1 cellular context compared by ENCODE assay signal in genomic region chr19:41531438-41532311, GRCh38.
TF ChIP-seq lines count a peak whose summit lies in the region.

No MANE protein-coding gene starts in this region.

TF ChIP-seq in SK-N-SH, 30 proteins besides CTCF, POLR2A, EP300 and RAD21 (continued from another document):
- no peak for TF ChIP-seq REST (IDR thresholded peaks at IDR 0.05; ENCODE audit: low read depth, low read length)
- TF ChIP-seq, protein P1, sequence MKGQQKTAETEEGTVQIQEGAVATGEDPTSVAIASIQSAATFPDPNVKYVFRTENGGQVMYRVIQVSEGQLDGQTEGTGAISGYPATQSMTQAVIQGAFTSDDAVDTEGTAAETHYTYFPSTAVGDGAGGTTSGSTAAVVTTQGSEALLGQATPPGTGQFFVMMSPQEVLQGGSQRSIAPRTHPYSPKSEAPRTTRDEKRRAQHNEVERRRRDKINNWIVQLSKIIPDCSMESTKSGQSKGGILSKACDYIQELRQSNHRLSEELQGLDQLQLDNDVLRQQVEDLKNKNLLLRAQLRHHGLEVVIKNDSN (IDR thresholded peaks at IDR 0.05; ENCODE audit: borderline replicate concordance, low read depth), result no peak
- TF ChIP-seq YY1 (IDR thresholded peaks at IDR 0.05; ENCODE audit: low read depth), result no peak
- TF ChIP-seq GABPA (IDR thresholded peaks at IDR 0.05; ENCODE audit: low read depth), result no peak
- TF ChIP-seq, protein P2, sequence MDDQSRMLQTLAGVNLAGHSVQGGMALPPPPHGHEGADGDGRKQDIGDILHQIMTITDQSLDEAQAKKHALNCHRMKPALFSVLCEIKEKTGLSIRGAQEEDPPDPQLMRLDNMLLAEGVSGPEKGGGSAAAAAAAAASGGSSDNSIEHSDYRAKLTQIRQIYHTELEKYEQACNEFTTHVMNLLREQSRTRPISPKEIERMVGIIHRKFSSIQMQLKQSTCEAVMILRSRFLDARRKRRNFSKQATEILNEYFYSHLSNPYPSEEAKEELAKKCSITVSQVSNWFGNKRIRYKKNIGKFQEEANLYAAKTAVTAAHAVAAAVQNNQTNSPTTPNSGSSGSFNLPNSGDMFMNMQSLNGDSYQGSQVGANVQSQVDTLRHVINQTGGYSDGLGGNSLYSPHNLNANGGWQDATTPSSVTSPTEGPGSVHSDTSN (IDR thresholded peaks at IDR 0.05), result no peak
- TF ChIP-seq RXRA (IDR thresholded peaks at IDR 0.05; ENCODE audit: borderline replicate concordance, low read depth), result no peak
- no peak for TF ChIP-seq GATA2 (CRISPR knock-in tag; IDR thresholded peaks at IDR 0.05)
- TF ChIP-seq SIN3A (IDR thresholded peaks at IDR 0.05; ENCODE audit: borderline replicate concordance, low read depth, low read length), result no peak
- TF ChIP-seq NFIC (IDR thresholded peaks at IDR 0.05; ENCODE audit: borderline replicate concordance), result no peak
- TF ChIP-seq JUND (IDR thresholded peaks at IDR 0.05), result no peak
- no peak for TF ChIP-seq EZH2phosphoT487 (IDR thresholded peaks at IDR 0.05; ENCODE audit: borderline replicate concordance, low read depth)
- TF ChIP-seq FOXJ3 (CRISPR knock-in tag; IDR thresholded peaks at IDR 0.05), result no peak
